In the genomic region with DNA sequence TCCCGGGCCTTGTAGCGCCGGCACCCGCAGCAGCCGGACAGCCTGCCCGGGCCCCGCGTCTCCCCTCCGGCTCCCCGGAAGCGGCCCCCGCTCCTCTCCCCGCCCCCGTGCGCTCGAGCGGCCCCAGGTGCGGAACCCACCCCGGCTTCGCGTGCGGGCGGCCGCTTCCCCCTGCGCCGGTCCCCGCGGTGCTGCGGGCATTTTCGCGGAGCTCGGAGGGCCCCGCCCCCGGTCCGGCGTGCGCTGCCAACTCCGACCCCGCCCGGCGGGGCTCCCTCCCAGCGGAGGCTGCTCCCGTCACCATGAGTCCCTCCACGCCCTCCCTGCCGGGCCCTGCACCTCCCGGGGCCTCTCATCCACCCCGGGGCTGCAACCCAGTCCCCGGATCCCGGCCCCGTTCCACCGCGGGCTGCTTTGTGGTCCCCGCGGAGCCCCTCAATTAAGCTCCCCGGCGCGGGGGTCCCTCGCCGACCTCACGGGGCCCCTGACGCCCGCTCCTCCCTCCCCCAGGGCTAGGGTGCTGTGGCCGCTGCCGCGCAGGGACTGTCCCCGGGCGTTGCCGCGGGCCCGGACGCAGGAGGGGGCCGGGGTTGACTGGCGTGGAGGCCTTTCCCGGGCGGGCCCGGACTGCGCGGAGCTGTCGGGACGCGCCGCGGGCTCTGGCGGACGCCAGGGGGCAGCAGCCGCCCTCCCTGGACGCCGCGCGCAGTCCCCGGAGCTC, we compare ENCODE assay signal across 8 cellular contexts.
DNase-seq lines count a peak whose midpoint lies in the region; ATAC-seq and TF ChIP-seq lines count a peak whose summit lies in the region.

No MANE protein-coding gene starts in this region.

- peak overlapping the region; percentile 87 for H3K4me3 Mint-ChIP-seq in glutamatergic neuron (ENCODE audit: unreplicated experiment)

- ATAC-seq in GM21390 (IDR thresholded peaks at IDR 0.05; ENCODE audit: unreplicated experiment) (peak; percentile 40), upper lobe of right lung (peak; percentile 80)

- H3K9me3 ChIP-seq in HUES48 (ENCODE audit: control insufficient read depth, insufficient read depth, low read length), result no peaks in the 10 kb centered on the region
- no peaks in the 10 kb centered on the region for H3K9me3 ChIP-seq in upper lobe of right lung

- peak overlapping the region; percentile 63 for H3K4me3 ChIP-seq in HUES48 (ENCODE audit: low read depth, low read length)
- H3K4me3 ChIP-seq in upper lobe of right lung, result peak overlapping the region; percentile 77

- H3K9ac ChIP-seq in HUES48 (ENCODE audit: low read depth, low read length), result peak overlapping the region; percentile 56; the same call in 1 of the 2 replicates

- H3K36me3 ChIP-seq in HUES48 (ENCODE audit: control insufficient read depth, insufficient read depth, low read length) (no peaks in the 10 kb centered on the region), upper lobe of right lung (no peaks in the 10 kb centered on the region)

- H3K9me3 Mint-ChIP-seq in glutamatergic neuron (ENCODE audit: unreplicated experiment), result peaks cover 2% of the 10 kb centered on the region

- H3K4me1 ChIP-seq in HUES48 (ENCODE audit: control insufficient read depth, insufficient read depth, low read length) (peaks cover 42% of the 10 kb centered on the region), upper lobe of right lung (peaks cover 21% of the 10 kb centered on the region)

- peaks cover 8% of the 10 kb centered on the region for H3K4me1 Mint-ChIP-seq in glutamatergic neuron (ENCODE audit: low read depth, unreplicated experiment)

- H3K27ac ChIP-seq in HUES48 (ENCODE audit: low read depth, low read length) (peak overlapping the region; percentile 6), upper lobe of right lung (peak overlapping the region; percentile 97)

- TF ChIP-seq CTCF in glutamatergic neuron (IDR thresholded peaks at IDR 0.05; ENCODE audit: partially characterized antibody, unreplicated experiment), result peak; percentile 87
- TF ChIP-seq CTCF in upper lobe of right lung (IDR thresholded peaks at IDR 0.05), result peak; percentile 85

- peaks cover 95% of the 10 kb centered on the region for H3K27me3 ChIP-seq in HUES48 (ENCODE audit: control insufficient read depth, insufficient read depth, low read length)
- peaks cover 33% of the 10 kb centered on the region for H3K27me3 ChIP-seq in upper lobe of right lung

- DNase-seq in DMS153 (lab: John Stamatoyannopoulos, UW) (peak; percentile 47), SHP77 treated with DMSO at 0.1 percent for 48 hours (lab: John Stamatoyannopoulos, UW) (peak; percentile 25), glutamatergic neuron (peak; percentile 82), pons (ENCODE audit: low spot score) (peak; percentile 15), upper lobe of right lung (peak; percentile 93)
- peak; percentile 66 for DNase-seq in activated gamma-delta T cell treated with anti-CD3 and anti-CD28 coated beads, Interleukin-2, amount 50 U/mL, for 16 hours (ENCODE audit: low read depth)

- intact Hi-C loops in upper lobe of right lung (cut with DNase I), result no loop called here

- no peaks in the 10 kb centered on the region for H3K36me3 Mint-ChIP-seq in glutamatergic neuron (ENCODE audit: unreplicated experiment)

- no peak overlapping the region for H3K27ac Mint-ChIP-seq in glutamatergic neuron (ENCODE audit: unreplicated experiment)

- peaks cover 14% of the 10 kb centered on the region for H3K27me3 Mint-ChIP-seq in glutamatergic neuron (ENCODE audit: unreplicated experiment)

Comparison
In these comparisons a context has a peak if more than half of its experiments do, and no peak if none do; other contexts are left out.
1. Peak in every context shown above with its lines: DNase-seq, ATAC-seq, H3K4me3 ChIP-seq and H3K27ac ChIP-seq.
2. DNase-seq: peak in every context shown above with its lines; median percentile 93 in upper lobe of right lung; 82 in glutamatergic neuron; 66 in activated gamma-delta T cell treated with anti-CD3 and anti-CD28 coated beads, Interleukin-2, amount 50 U/mL, for 16 hours; 47 in DMS153; 25 in SHP77 treated with DMSO at 0.1 percent for 48 hours; 15 in pons.